In genomic region chr14:73633517-73634332, GRCh38 we compare ENCODE assay signal across 8 cellular contexts. TPM values are rescaled to one million over a fixed set of nuclear protein-coding genes. Genes with fewer than 3 reads are reported as not detected.
DNase-seq lines count a peak whose midpoint lies in the region; ATAC-seq lines count a peak whose summit lies in the region.

No MANE protein-coding gene starts in this region.

- no peaks in the 10 kb centered on the region for H3K9me3 ChIP-seq in BLaER1

- peak; percentile 74 to 77 for ATAC-seq in activated CD4-positive, CD25-positive, alpha-beta regulatory T cell treated with anti-CD3 and anti-CD28 coated beads, Interleukin-2, amount 50 U/mL, for 24 hours
- no peak for ATAC-seq in HG03135 (IDR thresholded peaks at IDR 0.05; ENCODE audit: unreplicated experiment)

- H3K4me3 ChIP-seq in BLaER1, result peak overlapping the region; percentile 48
- peak overlapping the region; percentile 14 to 54 (median 39) for H3K4me3 ChIP-seq in skin epidermis

- H3K36me3 ChIP-seq in BLaER1, result no peaks in the 10 kb centered on the region

- H3K27ac ChIP-seq in BLaER1 (no peak overlapping the region), skin epidermis (peak overlapping the region in 5 of 21 experiments; percentile 5 to 57 (median 30))

- H3K4me1 ChIP-seq in BLaER1, result peaks cover 6% of the 10 kb centered on the region; the same call in 1 of the 2 replicates

- H3K4me2 ChIP-seq in BLaER1, result peak overlapping the region; percentile 61

- H4K20me1 ChIP-seq in BLaER1, result no peaks in the 10 kb centered on the region

- DNase-seq in H4 (ENCODE audit: low spot score) (peak; percentile 42), NCI-H2107 treated with DMSO at 0.1 percent for 48 hours (lab: John Stamatoyannopoulos, UW; ENCODE audit: unreplicated experiment) (peak; percentile 37), inferior parietal cortex (ENCODE audit: extremely low spot score) (peak; percentile 83)
- peak; percentile 49 for DNase-seq in central memory CD4-positive, alpha-beta T cell

- H3K9ac ChIP-seq in BLaER1, result no peak overlapping the region

- peaks cover 39% of the 10 kb centered on the region for H3K27me3 ChIP-seq in BLaER1

RNA-seq across cellular contexts. Expression of gene DNAL1, which starts 11.1 kb away (rescaled TPM):
- 8.1 and 14.4 TPM in 2 replicates for total RNA-seq in H4 (2014; rRNA removed; shearing (Covaris generic))

RNA-seq across cellular contexts. Expression of gene ACOT6, which starts 21.4 kb away (rescaled TPM):
- total RNA-seq in H4 (2014; rRNA removed; shearing (Covaris generic)), result not detected in 2 replicates

RNA-seq across cellular contexts. Expression of gene ACOT4, which starts 42.1 kb away (rescaled TPM):
- 0.19 TPM in 1 of 2 replicates, not detected in the other for total RNA-seq in H4 (2014; rRNA removed; shearing (Covaris generic))
